1 cellular context compared by ENCODE assay signal in the genomic region with DNA sequence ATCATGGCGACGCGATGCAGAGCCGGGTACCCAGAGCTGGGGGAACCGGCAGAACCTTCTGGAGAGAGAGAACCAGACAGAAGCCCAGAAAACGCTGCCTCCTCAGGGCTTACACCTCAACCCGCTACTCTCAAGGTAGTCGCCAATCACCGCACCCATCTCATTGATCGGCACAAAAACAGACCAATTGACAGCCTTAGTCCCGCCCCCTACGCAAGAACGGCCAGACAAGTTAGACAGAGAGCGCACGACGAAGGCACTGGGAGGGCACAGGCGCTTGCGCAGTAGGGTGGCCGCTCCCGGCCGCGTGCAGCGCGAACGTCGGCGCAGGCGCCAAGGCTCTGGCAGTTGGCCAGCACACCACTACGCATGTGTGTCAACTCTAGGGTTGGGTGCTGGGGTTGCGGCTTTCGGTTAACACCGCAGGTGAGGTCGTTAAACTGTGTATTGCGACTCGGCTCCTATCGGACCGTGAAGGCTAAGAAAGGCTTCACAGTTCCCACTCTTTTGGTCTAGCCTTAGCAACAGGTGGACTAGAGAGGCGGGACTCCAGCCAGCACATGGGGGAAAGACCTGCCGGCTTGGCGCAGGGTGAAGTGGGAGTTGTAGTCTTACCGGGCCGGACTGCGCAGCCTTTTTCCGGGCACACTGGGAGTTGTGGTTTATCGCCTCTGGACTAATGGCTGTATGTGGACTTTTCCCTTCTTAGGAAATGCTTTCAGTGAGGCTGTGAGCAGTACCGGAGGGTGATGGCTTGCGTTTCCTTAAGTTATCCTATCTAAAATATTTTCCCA.
TF ChIP-seq lines count a peak whose summit lies in the region.

A gene (minus strand): TSS at position 113 of the 794 bp plus-strand sequence. CDS start 108 bp downstream, at position 5.
A gene (plus strand): TSS at position 347 of the 794 bp plus-strand sequence. CDS start 1,232 bp downstream, outside the sequence.

TF ChIP-seq in HepG2, 621 proteins besides CTCF, POLR2A, EP300 and RAD21 (continued from another document and continues in another):
- TF ChIP-seq, protein P1, sequence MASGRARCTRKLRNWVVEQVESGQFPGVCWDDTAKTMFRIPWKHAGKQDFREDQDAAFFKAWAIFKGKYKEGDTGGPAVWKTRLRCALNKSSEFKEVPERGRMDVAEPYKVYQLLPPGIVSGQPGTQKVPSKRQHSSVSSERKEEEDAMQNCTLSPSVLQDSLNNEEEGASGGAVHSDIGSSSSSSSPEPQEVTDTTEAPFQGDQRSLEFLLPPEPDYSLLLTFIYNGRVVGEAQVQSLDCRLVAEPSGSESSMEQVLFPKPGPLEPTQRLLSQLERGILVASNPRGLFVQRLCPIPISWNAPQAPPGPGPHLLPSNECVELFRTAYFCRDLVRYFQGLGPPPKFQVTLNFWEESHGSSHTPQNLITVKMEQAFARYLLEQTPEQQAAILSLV (CRISPR knock-in tag; IDR thresholded peaks at IDR 0.05; ENCODE audit: borderline replicate concordance), result peak; percentile 92
- TF ChIP-seq ZNF550 (CRISPR knock-in tag; IDR thresholded peaks at IDR 0.05; ENCODE audit: borderline replicate concordance), result no peak
- peak; percentile 41; the same call in 1 of the 2 replicates for TF ChIP-seq ZNF605 (CRISPR knock-in tag; IDR thresholded peaks at IDR 0.05)
- TF ChIP-seq MZF1 (CRISPR knock-in tag; IDR thresholded peaks at IDR 0.05; ENCODE audit: borderline replicate concordance), result no peak
- TF ChIP-seq ZNF615 (CRISPR knock-in tag; IDR thresholded peaks at IDR 0.05; ENCODE audit: borderline replicate concordance), result no peak
- TF ChIP-seq NR2C2 (CRISPR knock-in tag; IDR thresholded peaks at IDR 0.05; ENCODE audit: borderline replicate concordance), result peak; percentile 84
- no peak for TF ChIP-seq ZNF180 (CRISPR knock-in tag; IDR thresholded peaks at IDR 0.05; ENCODE audit: borderline replicate concordance, low read depth)
- TF ChIP-seq, protein P2, sequence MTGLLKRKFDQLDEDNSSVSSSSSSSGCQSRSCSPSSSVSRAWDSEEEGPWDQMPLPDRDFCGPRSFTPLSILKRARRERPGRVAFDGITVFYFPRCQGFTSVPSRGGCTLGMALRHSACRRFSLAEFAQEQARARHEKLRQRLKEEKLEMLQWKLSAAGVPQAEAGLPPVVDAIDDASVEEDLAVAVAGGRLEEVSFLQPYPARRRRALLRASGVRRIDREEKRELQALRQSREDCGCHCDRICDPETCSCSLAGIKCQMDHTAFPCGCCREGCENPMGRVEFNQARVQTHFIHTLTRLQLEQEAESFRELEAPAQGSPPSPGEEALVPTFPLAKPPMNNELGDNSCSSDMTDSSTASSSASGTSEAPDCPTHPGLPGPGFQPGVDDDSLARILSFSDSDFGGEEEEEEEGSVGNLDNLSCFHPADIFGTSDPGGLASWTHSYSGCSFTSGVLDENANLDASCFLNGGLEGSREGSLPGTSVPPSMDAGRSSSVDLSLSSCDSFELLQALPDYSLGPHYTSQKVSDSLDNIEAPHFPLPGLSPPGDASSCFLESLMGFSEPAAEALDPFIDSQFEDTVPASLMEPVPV (CRISPR knock-in tag; IDR thresholded peaks at IDR 0.05), result 0 out of 2 replicates have a peak, but pooled peaks have one; percentile 50
- no peak for TF ChIP-seq NFRKB (IDR thresholded peaks at IDR 0.05)
- no peak for TF ChIP-seq SNAPC2 (CRISPR knock-in tag; IDR thresholded peaks at IDR 0.05)
- TF ChIP-seq PCBP1 (IDR thresholded peaks at IDR 0.05; ENCODE audit: borderline replicate concordance, low read depth, low read length), result no peak
- TF ChIP-seq, protein P3, sequence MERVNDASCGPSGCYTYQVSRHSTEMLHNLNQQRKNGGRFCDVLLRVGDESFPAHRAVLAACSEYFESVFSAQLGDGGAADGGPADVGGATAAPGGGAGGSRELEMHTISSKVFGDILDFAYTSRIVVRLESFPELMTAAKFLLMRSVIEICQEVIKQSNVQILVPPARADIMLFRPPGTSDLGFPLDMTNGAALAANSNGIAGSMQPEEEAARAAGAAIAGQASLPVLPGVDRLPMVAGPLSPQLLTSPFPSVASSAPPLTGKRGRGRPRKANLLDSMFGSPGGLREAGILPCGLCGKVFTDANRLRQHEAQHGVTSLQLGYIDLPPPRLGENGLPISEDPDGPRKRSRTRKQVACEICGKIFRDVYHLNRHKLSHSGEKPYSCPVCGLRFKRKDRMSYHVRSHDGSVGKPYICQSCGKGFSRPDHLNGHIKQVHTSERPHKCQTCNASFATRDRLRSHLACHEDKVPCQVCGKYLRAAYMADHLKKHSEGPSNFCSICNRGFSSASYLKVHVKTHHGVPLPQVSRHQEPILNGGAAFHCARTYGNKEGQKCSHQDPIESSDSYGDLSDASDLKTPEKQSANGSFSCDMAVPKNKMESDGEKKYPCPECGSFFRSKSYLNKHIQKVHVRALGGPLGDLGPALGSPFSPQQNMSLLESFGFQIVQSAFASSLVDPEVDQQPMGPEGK (CRISPR knock-in tag; IDR thresholded peaks at IDR 0.05), result 0 out of 2 replicates have a peak, but pooled peaks have one; percentile 6
- TF ChIP-seq RBFOX2 (IDR thresholded peaks at IDR 0.05; ENCODE audit: low read depth, low read length), result peak; percentile 88
- TF ChIP-seq DNMT3B (CRISPR knock-in tag; conservative IDR thresholded peaks at IDR 0.05), result peak; percentile 63; the same call in 1 of the 2 replicates
- TF ChIP-seq, protein P4, sequence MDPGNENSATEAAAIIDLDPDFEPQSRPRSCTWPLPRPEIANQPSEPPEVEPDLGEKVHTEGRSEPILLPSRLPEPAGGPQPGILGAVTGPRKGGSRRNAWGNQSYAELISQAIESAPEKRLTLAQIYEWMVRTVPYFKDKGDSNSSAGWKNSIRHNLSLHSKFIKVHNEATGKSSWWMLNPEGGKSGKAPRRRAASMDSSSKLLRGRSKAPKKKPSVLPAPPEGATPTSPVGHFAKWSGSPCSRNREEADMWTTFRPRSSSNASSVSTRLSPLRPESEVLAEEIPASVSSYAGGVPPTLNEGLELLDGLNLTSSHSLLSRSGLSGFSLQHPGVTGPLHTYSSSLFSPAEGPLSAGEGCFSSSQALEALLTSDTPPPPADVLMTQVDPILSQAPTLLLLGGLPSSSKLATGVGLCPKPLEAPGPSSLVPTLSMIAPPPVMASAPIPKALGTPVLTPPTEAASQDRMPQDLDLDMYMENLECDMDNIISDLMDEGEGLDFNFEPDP (CRISPR knock-in tag; conservative IDR thresholded peaks at IDR 0.05), result no peak
- TF ChIP-seq ZKSCAN1 (IDR thresholded peaks at IDR 0.05; ENCODE audit: low read length), result no peak
- TF ChIP-seq, protein P5, sequence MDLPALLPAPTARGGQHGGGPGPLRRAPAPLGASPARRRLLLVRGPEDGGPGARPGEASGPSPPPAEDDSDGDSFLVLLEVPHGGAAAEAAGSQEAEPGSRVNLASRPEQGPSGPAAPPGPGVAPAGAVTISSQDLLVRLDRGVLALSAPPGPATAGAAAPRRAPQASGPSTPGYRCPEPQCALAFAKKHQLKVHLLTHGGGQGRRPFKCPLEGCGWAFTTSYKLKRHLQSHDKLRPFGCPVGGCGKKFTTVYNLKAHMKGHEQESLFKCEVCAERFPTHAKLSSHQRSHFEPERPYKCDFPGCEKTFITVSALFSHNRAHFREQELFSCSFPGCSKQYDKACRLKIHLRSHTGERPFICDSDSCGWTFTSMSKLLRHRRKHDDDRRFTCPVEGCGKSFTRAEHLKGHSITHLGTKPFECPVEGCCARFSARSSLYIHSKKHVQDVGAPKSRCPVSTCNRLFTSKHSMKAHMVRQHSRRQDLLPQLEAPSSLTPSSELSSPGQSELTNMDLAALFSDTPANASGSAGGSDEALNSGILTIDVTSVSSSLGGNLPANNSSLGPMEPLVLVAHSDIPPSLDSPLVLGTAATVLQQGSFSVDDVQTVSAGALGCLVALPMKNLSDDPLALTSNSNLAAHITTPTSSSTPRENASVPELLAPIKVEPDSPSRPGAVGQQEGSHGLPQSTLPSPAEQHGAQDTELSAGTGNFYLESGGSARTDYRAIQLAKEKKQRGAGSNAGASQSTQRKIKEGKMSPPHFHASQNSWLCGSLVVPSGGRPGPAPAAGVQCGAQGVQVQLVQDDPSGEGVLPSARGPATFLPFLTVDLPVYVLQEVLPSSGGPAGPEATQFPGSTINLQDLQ (CRISPR knock-in tag; IDR thresholded peaks at IDR 0.05), result no peak
- peak; percentile 89; the same call in 1 of the 2 replicates for TF ChIP-seq YEATS2 (CRISPR knock-in tag; IDR thresholded peaks at IDR 0.05; ENCODE audit: borderline replicate concordance)
- TF ChIP-seq, protein P6, sequence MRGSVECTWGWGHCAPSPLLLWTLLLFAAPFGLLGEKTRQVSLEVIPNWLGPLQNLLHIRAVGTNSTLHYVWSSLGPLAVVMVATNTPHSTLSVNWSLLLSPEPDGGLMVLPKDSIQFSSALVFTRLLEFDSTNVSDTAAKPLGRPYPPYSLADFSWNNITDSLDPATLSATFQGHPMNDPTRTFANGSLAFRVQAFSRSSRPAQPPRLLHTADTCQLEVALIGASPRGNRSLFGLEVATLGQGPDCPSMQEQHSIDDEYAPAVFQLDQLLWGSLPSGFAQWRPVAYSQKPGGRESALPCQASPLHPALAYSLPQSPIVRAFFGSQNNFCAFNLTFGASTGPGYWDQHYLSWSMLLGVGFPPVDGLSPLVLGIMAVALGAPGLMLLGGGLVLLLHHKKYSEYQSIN (CRISPR knock-in tag; IDR thresholded peaks at IDR 0.05; ENCODE audit: borderline replicate concordance), result no peak
- TF ChIP-seq, protein P7, sequence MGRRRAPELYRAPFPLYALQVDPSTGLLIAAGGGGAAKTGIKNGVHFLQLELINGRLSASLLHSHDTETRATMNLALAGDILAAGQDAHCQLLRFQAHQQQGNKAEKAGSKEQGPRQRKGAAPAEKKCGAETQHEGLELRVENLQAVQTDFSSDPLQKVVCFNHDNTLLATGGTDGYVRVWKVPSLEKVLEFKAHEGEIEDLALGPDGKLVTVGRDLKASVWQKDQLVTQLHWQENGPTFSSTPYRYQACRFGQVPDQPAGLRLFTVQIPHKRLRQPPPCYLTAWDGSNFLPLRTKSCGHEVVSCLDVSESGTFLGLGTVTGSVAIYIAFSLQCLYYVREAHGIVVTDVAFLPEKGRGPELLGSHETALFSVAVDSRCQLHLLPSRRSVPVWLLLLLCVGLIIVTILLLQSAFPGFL (CRISPR knock-in tag; IDR thresholded peaks at IDR 0.05), result no peak
- TF ChIP-seq KDM4B (CRISPR knock-in tag; IDR thresholded peaks at IDR 0.05), result no peak
- TF ChIP-seq FOXK2 (IDR thresholded peaks at IDR 0.05), result no peak
- TF ChIP-seq PHF5A (CRISPR knock-in tag; IDR thresholded peaks at IDR 0.05; ENCODE audit: low read depth, unreplicated experiment), result no peak
- no peak for TF ChIP-seq ZNF432 (CRISPR knock-in tag; IDR thresholded peaks at IDR 0.05; ENCODE audit: borderline replicate concordance)
- TF ChIP-seq, protein P8, sequence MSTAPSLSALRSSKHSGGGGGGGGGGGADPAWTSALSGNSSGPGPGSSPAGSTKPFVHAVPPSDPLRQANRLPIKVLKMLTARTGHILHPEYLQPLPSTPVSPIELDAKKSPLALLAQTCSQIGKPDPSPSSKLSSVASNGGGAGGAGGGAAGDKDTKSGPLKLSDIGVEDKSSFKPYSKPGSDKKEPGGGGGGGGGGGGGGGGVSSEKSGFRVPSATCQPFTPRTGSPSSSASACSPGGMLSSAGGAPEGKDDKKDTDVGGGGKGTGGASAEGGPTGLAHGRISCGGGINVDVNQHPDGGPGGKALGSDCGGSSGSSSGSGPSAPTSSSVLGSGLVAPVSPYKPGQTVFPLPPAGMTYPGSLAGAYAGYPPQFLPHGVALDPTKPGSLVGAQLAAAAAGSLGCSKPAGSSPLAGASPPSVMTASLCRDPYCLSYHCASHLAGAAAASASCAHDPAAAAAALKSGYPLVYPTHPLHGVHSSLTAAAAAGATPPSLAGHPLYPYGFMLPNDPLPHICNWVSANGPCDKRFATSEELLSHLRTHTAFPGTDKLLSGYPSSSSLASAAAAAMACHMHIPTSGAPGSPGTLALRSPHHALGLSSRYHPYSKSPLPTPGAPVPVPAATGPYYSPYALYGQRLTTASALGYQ (CRISPR knock-in tag; IDR thresholded peaks at IDR 0.05), result no peak
- TF ChIP-seq ZNF292 (CRISPR knock-in tag; IDR thresholded peaks at IDR 0.05; ENCODE audit: borderline replicate concordance, low read depth), result no peak
- TF ChIP-seq, protein P9, sequence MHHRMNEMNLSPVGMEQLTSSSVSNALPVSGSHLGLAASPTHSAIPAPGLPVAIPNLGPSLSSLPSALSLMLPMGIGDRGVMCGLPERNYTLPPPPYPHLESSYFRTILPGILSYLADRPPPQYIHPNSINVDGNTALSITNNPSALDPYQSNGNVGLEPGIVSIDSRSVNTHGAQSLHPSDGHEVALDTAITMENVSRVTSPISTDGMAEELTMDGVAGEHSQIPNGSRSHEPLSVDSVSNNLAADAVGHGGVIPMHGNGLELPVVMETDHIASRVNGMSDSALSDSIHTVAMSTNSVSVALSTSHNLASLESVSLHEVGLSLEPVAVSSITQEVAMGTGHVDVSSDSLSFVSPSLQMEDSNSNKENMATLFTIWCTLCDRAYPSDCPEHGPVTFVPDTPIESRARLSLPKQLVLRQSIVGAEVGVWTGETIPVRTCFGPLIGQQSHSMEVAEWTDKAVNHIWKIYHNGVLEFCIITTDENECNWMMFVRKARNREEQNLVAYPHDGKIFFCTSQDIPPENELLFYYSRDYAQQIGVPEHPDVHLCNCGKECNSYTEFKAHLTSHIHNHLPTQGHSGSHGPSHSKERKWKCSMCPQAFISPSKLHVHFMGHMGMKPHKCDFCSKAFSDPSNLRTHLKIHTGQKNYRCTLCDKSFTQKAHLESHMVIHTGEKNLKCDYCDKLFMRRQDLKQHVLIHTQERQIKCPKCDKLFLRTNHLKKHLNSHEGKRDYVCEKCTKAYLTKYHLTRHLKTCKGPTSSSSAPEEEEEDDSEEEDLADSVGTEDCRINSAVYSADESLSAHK (CRISPR knock-in tag; IDR thresholded peaks at IDR 0.05; ENCODE audit: borderline replicate concordance), result no peak
- TF ChIP-seq HNF4G (IDR thresholded peaks at IDR 0.05; ENCODE audit: borderline replicate concordance, low read depth, low read length), result 0 out of 2 replicates have a peak, but pooled peaks have one; percentile 25
- TF ChIP-seq HNF4G (CRISPR knock-in tag; IDR thresholded peaks at IDR 0.05; ENCODE audit: borderline replicate concordance, low read depth), result no peak
- TF ChIP-seq JUN (CRISPR knock-in tag; IDR thresholded peaks at IDR 0.05), result no peak
- no peak for TF ChIP-seq TCF7L2 (IDR thresholded peaks at IDR 0.05; ENCODE audit: low read depth, low read length)
- TF ChIP-seq, protein P10, sequence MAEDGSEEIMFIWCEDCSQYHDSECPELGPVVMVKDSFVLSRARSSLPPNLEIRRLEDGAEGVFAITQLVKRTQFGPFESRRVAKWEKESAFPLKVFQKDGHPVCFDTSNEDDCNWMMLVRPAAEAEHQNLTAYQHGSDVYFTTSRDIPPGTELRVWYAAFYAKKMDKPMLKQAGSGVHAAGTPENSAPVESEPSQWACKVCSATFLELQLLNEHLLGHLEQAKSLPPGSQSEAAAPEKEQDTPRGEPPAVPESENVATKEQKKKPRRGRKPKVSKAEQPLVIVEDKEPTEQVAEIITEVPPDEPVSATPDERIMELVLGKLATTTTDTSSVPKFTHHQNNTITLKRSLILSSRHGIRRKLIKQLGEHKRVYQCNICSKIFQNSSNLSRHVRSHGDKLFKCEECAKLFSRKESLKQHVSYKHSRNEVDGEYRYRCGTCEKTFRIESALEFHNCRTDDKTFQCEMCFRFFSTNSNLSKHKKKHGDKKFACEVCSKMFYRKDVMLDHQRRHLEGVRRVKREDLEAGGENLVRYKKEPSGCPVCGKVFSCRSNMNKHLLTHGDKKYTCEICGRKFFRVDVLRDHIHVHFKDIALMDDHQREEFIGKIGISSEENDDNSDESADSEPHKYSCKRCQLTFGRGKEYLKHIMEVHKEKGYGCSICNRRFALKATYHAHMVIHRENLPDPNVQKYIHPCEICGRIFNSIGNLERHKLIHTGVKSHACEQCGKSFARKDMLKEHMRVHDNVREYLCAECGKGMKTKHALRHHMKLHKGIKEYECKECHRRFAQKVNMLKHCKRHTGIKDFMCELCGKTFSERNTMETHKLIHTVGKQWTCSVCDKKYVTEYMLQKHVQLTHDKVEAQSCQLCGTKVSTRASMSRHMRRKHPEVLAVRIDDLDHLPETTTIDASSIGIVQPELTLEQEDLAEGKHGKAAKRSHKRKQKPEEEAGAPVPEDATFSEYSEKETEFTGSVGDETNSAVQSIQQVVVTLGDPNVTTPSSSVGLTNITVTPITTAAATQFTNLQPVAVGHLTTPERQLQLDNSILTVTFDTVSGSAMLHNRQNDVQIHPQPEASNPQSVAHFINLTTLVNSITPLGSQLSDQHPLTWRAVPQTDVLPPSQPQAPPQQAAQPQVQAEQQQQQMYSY (CRISPR knock-in tag; IDR thresholded peaks at IDR 0.05), result no peak
- no peak for TF ChIP-seq ZNF761 (CRISPR knock-in tag; conservative IDR thresholded peaks at IDR 0.05)
